1 cellular context compared by ENCODE assay signal in genomic region chr17:38613981-38614779, GRCh38.
A peak's percentile ranks its signal among the peaks of the same experiment; 100 is the strongest.
TF ChIP-seq lines count a peak whose summit lies in the region.

No MANE protein-coding gene starts in this region.

TF ChIP-seq in HepG2, 621 proteins besides CTCF, POLR2A, EP300 and RAD21 (continued from another document and continues in another):
- TF ChIP-seq ZFP91 (CRISPR knock-in tag; IDR thresholded peaks at IDR 0.05; ENCODE audit: borderline replicate concordance) (peak; percentile 84), SNRNP70 (IDR thresholded peaks at IDR 0.05; ENCODE audit: low read depth, low read length) (no peak), REXO4 (CRISPR knock-in tag; IDR thresholded peaks at IDR 0.05; ENCODE audit: borderline replicate concordance) (no peak), SYNCRIP (IDR thresholded peaks at IDR 0.05; ENCODE audit: insufficient read depth, low read depth, low read length) (no peak), E2F5 (CRISPR knock-in tag; conservative IDR thresholded peaks at IDR 0.05) (no peak), HMGXB3 (CRISPR knock-in tag; IDR thresholded peaks at IDR 0.05; ENCODE audit: borderline replicate concordance) (peak; percentile 80), ADNP (CRISPR knock-in tag; IDR thresholded peaks at IDR 0.05) (0 out of 2 replicates have a peak, but pooled peaks have one; percentile 19), ZNF574 (CRISPR knock-in tag; IDR thresholded peaks at IDR 0.05) (peak; percentile 84), ZNF549 (CRISPR knock-in tag; IDR thresholded peaks at IDR 0.05) (no peak), ZNF451 (CRISPR knock-in tag; IDR thresholded peaks at IDR 0.05) (peak; percentile 24; the same call in 1 of the 2 replicates), ZNF558 (CRISPR knock-in tag; IDR thresholded peaks at IDR 0.05; ENCODE audit: borderline replicate concordance) (no peak), TBX3 (IDR thresholded peaks at IDR 0.05; ENCODE audit: borderline replicate concordance) (peak; percentile 97), ZNF782 (CRISPR knock-in tag; IDR thresholded peaks at IDR 0.05; ENCODE audit: borderline replicate concordance) (peak; percentile 91; the same call in 1 of the 2 replicates), FOXP4 (CRISPR knock-in tag; IDR thresholded peaks at IDR 0.05) (peak; percentile 100), ZFP37 (CRISPR knock-in tag; IDR thresholded peaks at IDR 0.05; ENCODE audit: borderline replicate concordance) (peak; percentile 81), FOXA3 (CRISPR knock-in tag; IDR thresholded peaks at IDR 0.05) (peak; percentile 98), ZBTB25 (CRISPR knock-in tag; IDR thresholded peaks at IDR 0.05) (peak; percentile 95), ZNF800 (CRISPR knock-in tag; IDR thresholded peaks at IDR 0.05) (peak; percentile 80; the same call in 1 of the 2 replicates), MBNL3 (CRISPR knock-in tag; conservative IDR thresholded peaks at IDR 0.05) (no peak), GLMP (CRISPR knock-in tag; IDR thresholded peaks at IDR 0.05; ENCODE audit: borderline replicate concordance) (no peak), ZNF24 (IDR thresholded peaks at IDR 0.05) (peak; percentile 55; the same call in 1 of the 2 replicates), LCORL (IDR thresholded peaks at IDR 0.05) (peak; percentile 100), LCORL (CRISPR knock-in tag; IDR thresholded peaks at IDR 0.05) (peak; percentile 99), ZNF12 (CRISPR knock-in tag; IDR thresholded peaks at IDR 0.05) (peak; percentile 86), ZSCAN25 (CRISPR knock-in tag; IDR thresholded peaks at IDR 0.05) (peak; percentile 90), NAIF1 (CRISPR knock-in tag; IDR thresholded peaks at IDR 0.05; ENCODE audit: borderline replicate concordance) (0 out of 2 replicates have a peak, but pooled peaks have one; percentile 17), RCOR2 (CRISPR knock-in tag; IDR thresholded peaks at IDR 0.05) (peak; percentile 94), ARID3A (IDR thresholded peaks at IDR 0.05; ENCODE audit: low read depth, low read length) (no peak), BRF2 (CRISPR knock-in tag; IDR thresholded peaks at IDR 0.05) (peak; percentile 84), MTA1 (CRISPR knock-in tag; IDR thresholded peaks at IDR 0.05; ENCODE audit: borderline replicate concordance) (peak; percentile 97), UBTF (CRISPR knock-in tag; IDR thresholded peaks at IDR 0.05) (peak; percentile 72)
